26 cellular contexts compared by ENCODE assay signal in genomic region chr20:57946559-57947315, GRCh38.
DNase-seq lines count a peak whose midpoint lies in the region; ATAC-seq and TF ChIP-seq lines count a peak whose summit lies in the region.
"Had no signal": no experiment of that assay in that cellular context is flagged by ENCODE, and none has a peak within 500 bp of the region (broad histone marks: within the 10 kb centered on the region; RNA-seq: fewer than 3 reads in every experiment).

No MANE protein-coding gene starts in this region.

- 85 to 97% methylated on average over 8 of the region's 8 CpGs for WGBS in heart right ventricle, 2 donors
- WGBS in neuronal stem cell (ENCODE audit: extremely low coverage in 2 of 2, insufficient read length in 2 of 2, insufficient replicate concordance in 1 of 2), 2 donors, result no CpG with 5 or more reads among the region's 8 CpGs

- H3K4me3 ChIP-seq in heart right ventricle (no peak overlapping the region), neuronal stem cell (ENCODE audit: low read length in 2 of 2) (no peak overlapping the region), vagina (no peak overlapping the region)
- H3K4me3 ChIP-seq: GM23338, SK-N-MC had no signal

- H3K36me3 ChIP-seq in heart right ventricle, result no peaks in the 10 kb centered on the region
- no peaks in the 10 kb centered on the region for H3K36me3 ChIP-seq in neuronal stem cell (replicated peaks in 1 of 2; ENCODE audit: control insufficient read depth in 2 of 2, insufficient read depth in 2 of 2, low read length in 2 of 2)
- H3K36me3 ChIP-seq in vagina, result no peaks in the 10 kb centered on the region
- H3K36me3 ChIP-seq: BE2C had no signal

- H3K4me2 ChIP-seq in neuronal stem cell (ENCODE audit: insufficient read depth, low read length, poor library complexity, severe bottlenecking), result no peak overlapping the region
- H3K4me2 ChIP-seq: GM23338 had no signal

- H3K4ac ChIP-seq in neuronal stem cell (ENCODE audit: low read length), result no peak overlapping the region

- no peak overlapping the region for H4K8ac ChIP-seq in neuronal stem cell (ENCODE audit: low read depth, low read length)

- H3K18ac ChIP-seq in neuronal stem cell (ENCODE audit: low read length), result no peak overlapping the region

- TF ChIP-seq POLR2A in vagina (IDR thresholded peaks at IDR 0.05), result no peak

- H2BK12ac ChIP-seq in neuronal stem cell (ENCODE audit: low read length), result no peak overlapping the region

- H2AFZ ChIP-seq in neuronal stem cell (ENCODE audit: low read length), result no peak overlapping the region
- H2AFZ ChIP-seq: GM23338 had no signal

- H3K9ac ChIP-seq in neuronal stem cell (ENCODE audit: low read depth, low read length, poor library complexity), result no peak overlapping the region

- H3K79me1 ChIP-seq in neuronal stem cell (ENCODE audit: low read depth, low read length), result no peaks in the 10 kb centered on the region

- H2BK15ac ChIP-seq in neuronal stem cell (ENCODE audit: low read length), result no peak overlapping the region

- no peak overlapping the region for H3K14ac ChIP-seq in neuronal stem cell (ENCODE audit: low read length)

- peak overlapping the region in 7 of 10 donors; percentile 6 to 48 (median 37) for H3K27ac ChIP-seq in heart right ventricle
- no peak overlapping the region for H3K27ac ChIP-seq in neuronal stem cell (replicated peaks; ENCODE audit: low read length)
- H3K27ac ChIP-seq in vagina, result peak overlapping the region; percentile 22
- H3K27ac ChIP-seq: SK-N-MC had no signal

- no peak overlapping the region for H2BK120ac ChIP-seq in neuronal stem cell (ENCODE audit: low read depth, low read length)

- DNase-seq in heart right ventricle (no peak), left ventricle myocardium superior (no peak), left lobe of liver (ENCODE audit: low spot score) (no peak), neuronal stem cell (ENCODE audit: low spot score) (no peak), vagina (ENCODE audit: extremely low spot score in 2 of 2) (no peak), GM19240 (ENCODE audit: insufficient read length, low spot score) (no peak), NCI-H226 (no peak)
- DNase-seq in stimulated activated naive CD4-positive, alpha-beta T cell (lab: John Stamatoyannopoulos, UW), result no peak
- DNase-seq: 8988T; ACHN; BE2C; CD8-positive, alpha-beta memory T cell; DMS 273 treated with DMSO at 0.1 percent for 48 hours; DMS79; EL; GDM1; H9; KBM-7; MV-4-11; NCI-H1105; NCI-H2029 treated with DMSO at 0.1 percent for 48 hours; NCI-H69; OCI-M1; SIG-M5 had no signal

- H2BK5ac ChIP-seq in neuronal stem cell (ENCODE audit: low read length), result no peak overlapping the region

- H3K27me3 ChIP-seq in heart right ventricle, result peaks cover 0 to 4% (median 0%) of the 10 kb centered on the region in 7 donors
- no peaks in the 10 kb centered on the region for H3K27me3 ChIP-seq in neuronal stem cell (ENCODE audit: control insufficient read depth in 3 of 3, insufficient read depth in 3 of 3, low read depth in 1 of 3, low read length in 3 of 3)
- no peaks in the 10 kb centered on the region for H3K27me3 ChIP-seq in vagina
- H3K27me3 ChIP-seq: BE2C had no signal

- H2AK5ac ChIP-seq in neuronal stem cell (ENCODE audit: low read depth, low read length), result no peak overlapping the region

- H3K9me3 ChIP-seq in heart right ventricle, result no peaks in the 10 kb centered on the region
- H3K9me3 ChIP-seq in neuronal stem cell (replicated peaks in 1 of 2; ENCODE audit: control insufficient read depth in 2 of 2, insufficient read depth in 1 of 2, low read depth in 1 of 2, low read length in 2 of 2), result no peaks in the 10 kb centered on the region
- H3K9me3 ChIP-seq in vagina, result no peaks in the 10 kb centered on the region
- H3K9me3 ChIP-seq: BE2C had no signal

- peak overlapping the region; percentile 6 for H4K91ac ChIP-seq in neuronal stem cell (ENCODE audit: low read depth, low read length, poor library complexity)

- intact Hi-C loops in heart right ventricle (cut with DNase I) (no loop called here), left ventricle myocardium superior (cut with micrococcal nuclease) (no loop called here), vagina (cut with DNase I) (no loop called here)

- H3K23ac ChIP-seq in neuronal stem cell (ENCODE audit: low read depth, low read length, poor library complexity), result no peak overlapping the region

- no peak for ATAC-seq in heart right ventricle
- no peak for ATAC-seq in left ventricle myocardium superior
- ATAC-seq in left lobe of liver, result peak; percentile 43
- ATAC-seq: GM23338 had no signal

- TF ChIP-seq CTCF in heart right ventricle (IDR thresholded peaks at IDR 0.05), result no peak
- TF ChIP-seq CTCF in vagina (IDR thresholded peaks at IDR 0.05), result no peak

- H3K4me1 ChIP-seq in heart right ventricle (peaks cover 0 to 6% (median 0%) of the 10 kb centered on the region in 9 donors), neuronal stem cell (ENCODE audit: control insufficient read depth in 2 of 2, insufficient read depth in 1 of 2, low read depth in 1 of 2, low read length in 2 of 2) (no peaks in the 10 kb centered on the region), vagina (peaks cover 8% of the 10 kb centered on the region)
- H3K4me1 ChIP-seq: BE2C had no signal
